In the genomic region with DNA sequence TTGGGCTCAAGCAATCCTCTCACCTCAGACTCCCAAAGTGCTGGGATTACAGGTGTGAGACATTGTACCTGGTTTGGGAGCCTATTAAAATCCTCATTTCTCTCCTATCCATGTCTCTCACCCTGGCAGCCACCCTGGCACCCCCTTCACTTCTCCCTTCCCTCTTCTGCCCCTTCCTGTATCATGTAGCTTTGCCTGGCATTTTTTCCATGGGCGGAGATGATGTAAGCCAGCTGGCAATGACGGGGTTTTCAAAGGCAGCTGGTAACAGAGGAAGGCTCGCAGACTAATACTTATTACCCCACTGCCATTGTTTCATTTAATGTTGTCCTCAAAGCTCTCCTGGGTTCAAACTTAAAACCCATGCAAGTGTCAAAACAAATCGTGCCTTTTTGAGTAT, we compare ENCODE assay signal across 24 cellular contexts.
DNase-seq lines count a peak whose midpoint lies in the region; ATAC-seq, FAIRE-seq and TF ChIP-seq lines count a peak whose summit lies in the region.
"Had no signal": no experiment of that assay in that cellular context is flagged by ENCODE, and none has a peak within 500 bp of the region (broad histone marks: within the 10 kb centered on the region; RNA-seq: fewer than 3 reads in every experiment).

No MANE protein-coding gene starts in this region.

- H3K4me3 ChIP-seq in A673 (ENCODE audit: low read depth, low read length, poor library complexity, severe bottlenecking) (no peak overlapping the region), adipocyte (ENCODE audit: low read length) (no peak overlapping the region), keratinocyte (ENCODE audit: control insufficient read depth in 2 of 3, extremely low read depth in 1 of 3, insufficient read depth in 2 of 3, low read depth in 1 of 3, low read length in 3 of 3) (no peak overlapping the region)
- H3K4me3 ChIP-seq: mucosa of descending colon, SJCRH30, smooth muscle cell had no signal

- peak overlapping the region; percentile 12 for H2AFZ ChIP-seq in keratinocyte (ENCODE audit: control insufficient read depth, low read length)

- H3K27ac ChIP-seq in A673 (ENCODE audit: low read depth, low read length, poor library complexity, severe bottlenecking) = no peak overlapping the region
- no peak overlapping the region for H3K27ac ChIP-seq in keratinocyte (ENCODE audit: control insufficient read depth, insufficient read depth, low read length)
- H3K27ac ChIP-seq: SJCRH30 had no signal

- no peak overlapping the region for H3K9ac ChIP-seq in adipocyte (ENCODE audit: low read length)
- H3K9ac ChIP-seq in keratinocyte (ENCODE audit: control insufficient read depth, extremely low read depth, insufficient read depth, low read length) = no peak overlapping the region

- intact Hi-C loops in A673 (cut with micrococcal nuclease; ENCODE audit: unreplicated experiment) = no loop called here

- no peaks in the 10 kb centered on the region for H3K36me3 ChIP-seq in A673 (ENCODE audit: insufficient read depth, low read length, poor library complexity, severe bottlenecking)
- no peaks in the 10 kb centered on the region for H3K36me3 ChIP-seq in adipocyte (ENCODE audit: control insufficient read depth, insufficient read depth, low read length, severe bottlenecking)
- no peaks in the 10 kb centered on the region for H3K36me3 ChIP-seq in keratinocyte (ENCODE audit: control insufficient read depth in 2 of 2, extremely low read depth in 1 of 2, insufficient read depth in 2 of 2, low read length in 2 of 2)
- H3K36me3 ChIP-seq: SJCRH30 had no signal

- H3K4me2 ChIP-seq in keratinocyte (ENCODE audit: control insufficient read depth, extremely low read depth, insufficient read depth, low read depth, low read length) = no peak overlapping the region
- H3K4me2 ChIP-seq: smooth muscle cell had no signal

- DNase-seq in A673 (ENCODE audit: low spot score) (peak; percentile 52), EH (ENCODE audit: low read depth) (peak; percentile 11), adipocyte (ENCODE audit: low read depth) (peak; percentile 32), keratinocyte (ENCODE audit: low read depth, low spot score) (no peak), NCI-H226 (no peak), AML-193 (lab: John Stamatoyannopoulos, UW) (no peak)
- DNase-seq: activated B cell treated with CpG ODN at 0.5 μM for 24 hours; activated CD4-positive, alpha-beta memory T cell treated with anti-CD3 and anti-CD28 coated beads, Interleukin-2, amount 10 ng/mL, durations not matched to agents 7 days and 5 days; activated naive CD4-positive, alpha-beta T cell; amygdala; caudate nucleus; EL; Kasumi-1; mucosa of descending colon; NCI-H1105 treated with DMSO at 0.1 percent for 48 hours; NCI-H2107; NCI-H526; OCI-M1; SJCRH30; stimulated activated CD4-positive, alpha-beta T cell treated with anti-CD3 and anti-CD28 coated beads, Interleukin-2, amount 100 ng/mL, for 48 hours; stimulated activated naive CD8-positive, alpha-beta T cell treated with anti-CD3 and anti-CD28 coated beads, Interleukin-15, amount 100 ng/mL, for 72 hours; trophoblast cell had no signal

- CTCF ChIA-PET in A673 (lab: Charles Lee) = interaction anchor here (1.1 kb wide), 1 partner anchor 9 kb away, joined by 7 read pairs; no protein-coding TSS in a partner anchor

- FAIRE-seq in keratinocyte (lab: Jason Lieb, UNC) = no peak

- H3K27me3 ChIP-seq in A673 (replicated peaks; ENCODE audit: insufficient read depth, low read depth, low read length, poor library complexity) (peaks cover 6% of the 10 kb centered on the region), adipocyte (replicated peaks; ENCODE audit: control insufficient read depth, insufficient read depth, low read length) (peaks cover 46% of the 10 kb centered on the region), keratinocyte (ENCODE audit: control insufficient read depth, extremely low read depth, insufficient read depth, low read length) (peaks cover 28% of the 10 kb centered on the region)

- no peaks in the 10 kb centered on the region for H3K9me3 ChIP-seq in A673 (ENCODE audit: low read depth, low read length, poor library complexity, severe bottlenecking)
- H3K9me3 ChIP-seq in adipocyte (ENCODE audit: control insufficient read depth, low read length) = no peaks in the 10 kb centered on the region
- no peaks in the 10 kb centered on the region for H3K9me3 ChIP-seq in keratinocyte (ENCODE audit: control insufficient read depth, low read depth, low read length)
- H3K9me3 ChIP-seq: mucosa of descending colon, SJCRH30 had no signal

- H3K9me1 ChIP-seq in keratinocyte (ENCODE audit: control insufficient read depth, extremely low read depth, insufficient read depth, low read length) = no peaks in the 10 kb centered on the region

- H3K4me1 ChIP-seq in A673 (ENCODE audit: insufficient read depth, low read length, poor library complexity, severe bottlenecking) (peaks cover 13% of the 10 kb centered on the region), adipocyte (ENCODE audit: control insufficient read depth, insufficient read depth, low read length) (no peaks in the 10 kb centered on the region), keratinocyte (ENCODE audit: control insufficient read depth, extremely low read depth, insufficient read depth, low read length) (peaks cover 3% of the 10 kb centered on the region)
- H3K4me1 ChIP-seq: SJCRH30 had no signal

- TF ChIP-seq CTCF in A673 (conservative IDR thresholded peaks at IDR 0.05; ENCODE audit: low read depth, low read length) (no peak), keratinocyte (optimal IDR thresholded peaks at IDR 0.05 in 1 of 3, IDR thresholded peaks at IDR 0.05 in 1 of 3, conservative IDR thresholded peaks at IDR 0.05 in 1 of 3; ENCODE audit: extremely low read depth in 1 of 3, insufficient read depth in 2 of 3, low read length in 3 of 3) (no peak)

- H4K20me1 ChIP-seq in keratinocyte (ENCODE audit: control insufficient read depth, extremely low read depth, insufficient read depth, low read length) = no peaks in the 10 kb centered on the region

- no peak for ATAC-seq in HG03565 (IDR thresholded peaks at IDR 0.05; ENCODE audit: unreplicated experiment)
- ATAC-seq: mucosa of descending colon; stimulated activated naive CD8-positive, alpha-beta T cell treated with anti-CD3 and anti-CD28 coated beads, Interleukin-15, amount 100 ng/mL, for 72 hours had no signal

- POLR2A ChIA-PET in A673 (lab: Charles Lee; ENCODE audit: low non-redundant PET) = no interaction called here

- H3K79me2 ChIP-seq in keratinocyte (ENCODE audit: control insufficient read depth, insufficient read depth, low read length) = no peaks in the 10 kb centered on the region

- dilution Hi-C loops in keratinocyte (cut with MboI; ENCODE audit: extremely low pct_ligation_motif_present, low sequenced_read_pairs) = no loop called here

- no TSS peak for BruUV-seq in A673 (replicated peaks; lab: Mats Ljungman, UMichigan)

Comparison
In these comparisons a context has a peak if more than half of its experiments do, and no peak if none do; other contexts are left out.
1. DNase-seq: peak in A673 (single experiment), EH (single experiment) and adipocyte (single experiment); none in keratinocyte (single experiment), NCI-H226 (single experiment) and AML-193 (0 of 2).